ENCODE assay signal across 19 cellular contexts in the genomic region with DNA sequence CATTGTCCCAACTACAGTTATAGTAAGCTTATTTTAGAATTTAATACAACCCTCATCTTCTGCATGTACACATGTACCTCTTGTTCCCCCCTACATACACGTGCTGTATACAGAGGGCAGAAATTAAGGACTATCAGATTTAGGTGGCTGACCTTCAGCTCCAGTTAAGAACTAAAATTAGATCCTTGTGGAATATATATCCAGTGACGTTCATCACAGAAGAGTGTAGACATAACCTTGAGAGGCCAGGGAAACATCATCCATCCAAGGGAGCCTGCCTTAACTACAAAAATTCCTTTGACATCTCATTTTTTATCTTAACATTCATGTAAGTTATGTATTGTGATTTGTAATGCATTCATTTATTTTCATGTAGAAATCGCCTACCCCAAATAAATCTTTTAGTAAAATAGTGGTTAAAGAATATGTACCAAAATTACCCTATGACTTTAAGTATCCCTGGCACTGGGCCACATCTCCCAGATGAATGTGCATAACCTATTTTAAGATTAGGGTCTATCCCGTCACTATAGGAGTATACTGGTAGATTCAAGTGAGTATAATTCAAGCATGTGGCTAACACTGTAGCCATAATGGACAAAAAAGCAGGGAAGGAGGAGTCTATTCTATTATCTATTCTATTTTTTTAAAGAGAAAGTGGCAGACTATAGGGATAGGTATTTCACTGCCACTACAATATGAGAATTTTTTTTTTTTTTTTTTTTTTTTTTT.
"Had no signal": no experiment of that assay in that cellular context is flagged by ENCODE, and none has a peak within 500 bp of the region (broad histone marks: within the 10 kb centered on the region; RNA-seq: fewer than 3 reads in every experiment).

No MANE protein-coding gene starts in this region.

- H3K4me1 ChIP-seq: right lobe of liver, stomach, suprapubic skin had no signal

- H3K27ac ChIP-seq: epithelial cell of prostate, hepatocyte, ovary, right lobe of liver, stomach, suprapubic skin, tibial nerve had no signal

- H3K4me3 ChIP-seq: hepatocyte, ovary, right lobe of liver, smooth muscle cell, stomach, suprapubic skin, tibial nerve had no signal

- ATAC-seq: activated CD4-positive, alpha-beta T cell treated with anti-CD3 and anti-CD28 coated beads for 36 hours; natural killer cell treated with Interleukin-12 subunit alpha and Interleukin-12 subunit beta and Interleukin-15 and Interleukin-18, amount 100 ng/mL, for 72 hours; right lobe of liver; stimulated activated memory B cell treated with anti-CD40 and anti-IgM and Interleukin-4, amounts not matched to agents 10 μg/mL and 1 μg/mL and 100 μg/mL, for 72 hours had no signal

- H3K4me2 ChIP-seq: hepatocyte, smooth muscle cell had no signal

- H3K9me3 ChIP-seq: ovary, right lobe of liver, stomach, suprapubic skin, tibial nerve had no signal

- H3K36me3 ChIP-seq: ovary, right lobe of liver had no signal

- H3K79me2 ChIP-seq: hepatocyte had no signal

- H3K27me3 ChIP-seq: hepatocyte, ovary, right lobe of liver, stomach, suprapubic skin, tibial nerve had no signal

- H2AFZ ChIP-seq: hepatocyte had no signal

- DNase-seq: activated B cell treated with CpG ODN at 0.5 μM for 24 hours; activated CD4-positive, alpha-beta T cell treated with anti-CD3 and anti-CD28 coated beads for 36 hours; activated CD4-positive, alpha-beta T cell treated with anti-CD3 and anti-CD28 coated beads, Interleukin-2, amount 50 U/mL, for 48 hours; activated naive CD4-positive, alpha-beta T cell treated with Interleukin-2 at 50 U/mL for 16 hours; activated naive CD8-positive, alpha-beta T cell treated with anti-CD3 and anti-CD28 coated beads for 36 hours; activated T-cell treated with anti-CD3 and anti-CD28 coated beads, Interleukin-2, amount 50 U/mL, for 48 hours; kidney glomerular epithelial cell; ovary; right lobe of liver; stimulated activated CD4-positive, alpha-beta T cell treated with anti-CD3 and anti-CD28 coated beads, Interleukin-15, amount 100 ng/mL, for 24 hours; stomach; T1000 had no signal
